Comparison of ENCODE assay signal across 8 cellular contexts in genomic region chr10:86758231-86759072, GRCh38. TPM values are rescaled to one million over a fixed set of nuclear protein-coding genes. Genes with fewer than 3 reads are reported as not detected.
DNase-seq lines count a peak whose midpoint lies in the region; ATAC-seq and TF ChIP-seq lines count a peak whose summit lies in the region.

No MANE protein-coding gene starts in this region.

- no peak overlapping the region for H3K27ac Mint-ChIP-seq in CD4-positive, alpha-beta T cell
- H3K27ac Mint-ChIP-seq in IgD-negative memory B cell: peak overlapping the region; percentile 10 to 96 (median 43)
- H3K27ac Mint-ChIP-seq in naive thymus-derived CD8-positive, alpha-beta T cell: no peak overlapping the region

- H3K9me3 Mint-ChIP-seq in CD4-positive, alpha-beta T cell: no peaks in the 10 kb centered on the region
- H3K9me3 Mint-ChIP-seq in IgD-negative memory B cell: no peaks in the 10 kb centered on the region
- peaks cover 0 to 2% (median 0%) of the 10 kb centered on the region in 9 donors for H3K9me3 Mint-ChIP-seq in naive thymus-derived CD8-positive, alpha-beta T cell

- peaks cover 37% of the 10 kb centered on the region for H3K4me1 Mint-ChIP-seq in CD4-positive, alpha-beta T cell (ENCODE audit: low read depth)
- H3K4me1 Mint-ChIP-seq in IgD-negative memory B cell: peaks cover 27 to 37% (median 35%) of the 10 kb centered on the region in 3 donors
- peaks cover 14 to 32% (median 24%) of the 10 kb centered on the region in 4 donors for H3K4me1 Mint-ChIP-seq in naive thymus-derived CD8-positive, alpha-beta T cell

- H3K4me3 Mint-ChIP-seq in CD4-positive, alpha-beta T cell: peak overlapping the region; percentile 95
- H3K4me3 Mint-ChIP-seq in IgD-negative memory B cell: peak overlapping the region; percentile 23 to 100 (median 91)
- H3K4me3 Mint-ChIP-seq in naive thymus-derived CD8-positive, alpha-beta T cell: peak overlapping the region; percentile 9 to 91 (median 70)

- no peaks in the 10 kb centered on the region for H3K9me3 ChIP-seq in CD4-positive, alpha-beta T cell (ENCODE audit: control insufficient read depth, low read length)

- ATAC-seq in CD4-positive, alpha-beta T cell (ENCODE audit: poor library complexity): no peak
- no peak for ATAC-seq in naive thymus-derived CD8-positive, alpha-beta T cell
- no peak for ATAC-seq in HG03139 (IDR thresholded peaks at IDR 0.05; ENCODE audit: unreplicated experiment)

- intact Hi-C loops in CD4-positive, alpha-beta T cell (cut with DNase I, micrococcal nuclease): loop anchor here (5.0 kb wide), 3 partner anchors 46 to 236 kb away; partner anchors contain the start of gene WAPL (in 1 of the 2)
- intact Hi-C loops in head of caudate nucleus (cut with DNase I): loop anchor here (5.0 kb wide), 2 partner anchors 46 to 139 kb away; no protein-coding TSS in a partner anchor

- H3K36me3 Mint-ChIP-seq in CD4-positive, alpha-beta T cell (ENCODE audit: low read depth): peaks cover 11% of the 10 kb centered on the region
- H3K36me3 Mint-ChIP-seq in IgD-negative memory B cell: peaks cover 3% of the 10 kb centered on the region
- H3K36me3 Mint-ChIP-seq in naive thymus-derived CD8-positive, alpha-beta T cell: no peaks in the 10 kb centered on the region

- TF ChIP-seq CTCF in CD4-positive, alpha-beta T cell (IDR thresholded peaks at IDR 0.05): no peak

- H3K27me3 Mint-ChIP-seq in CD4-positive, alpha-beta T cell: peaks cover 43% of the 10 kb centered on the region
- peaks cover 12% of the 10 kb centered on the region for H3K27me3 Mint-ChIP-seq in IgD-negative memory B cell
- peaks cover 17 to 52% (median 38%) of the 10 kb centered on the region in 5 donors for H3K27me3 Mint-ChIP-seq in naive thymus-derived CD8-positive, alpha-beta T cell

- CTCF ChIA-PET in CD4-positive, alpha-beta T cell (lab: Charles Lee): no interaction called here

- POLR2A ChIA-PET in CD4-positive, alpha-beta T cell (lab: Charles Lee): interaction anchor here (3.2 kb wide), 1 partner anchor 47 kb away, joined by 29 read pairs; no protein-coding TSS in a partner anchor
- POLR2A ChIA-PET in naive thymus-derived CD8-positive, alpha-beta T cell (lab: Charles Lee): interaction anchor here (0.5 to 2.0 kb wide), 2 partner anchors 47 to 81 kb away, joined by 8 to 9 read pairs; no protein-coding TSS in a partner anchor

- DNase-seq in CD4-positive, alpha-beta T cell: no peak
- DNase-seq in caudate nucleus (lab: John Stamatoyannopoulos, UW): no peak
- no peak for DNase-seq in naive thymus-derived CD8-positive, alpha-beta T cell
- DNase-seq in head of caudate nucleus: no peak
- no peak for DNase-seq in DMS153 (lab: John Stamatoyannopoulos, UW)
- no peak for DNase-seq in NCI-H1694 treated with DMSO at 0.1 percent for 48 hours (lab: John Stamatoyannopoulos, UW)

- no peak overlapping the region for H3K27ac ChIP-seq in CD4-positive, alpha-beta T cell (ENCODE audit: low read depth, low read length)
- peak overlapping the region; percentile 77 for H3K27ac ChIP-seq in caudate nucleus (ENCODE audit: low read depth, low read length)

- no peaks in the 10 kb centered on the region for H3K27me3 ChIP-seq in CD4-positive, alpha-beta T cell (ENCODE audit: control insufficient read depth, insufficient read depth, low read length)

RNA-seq across cellular contexts. Expression of gene BMPR1A, which starts 2.0 kb away (rescaled TPM):
- total RNA-seq in CD4-positive, alpha-beta T cell: 1 to 10 TPM; 1.9 to 2.6 TPM
- polyA plus RNA-seq in IgD-negative memory B cell: 5.0 TPM
- total RNA-seq in naive thymus-derived CD8-positive, alpha-beta T cell: 10 to 100 TPM; 10.4 to 11.0 TPM
- polyA plus RNA-seq in naive thymus-derived CD8-positive, alpha-beta T cell: 1 to 10 TPM; 1.1 to 5.2 (median 2.2) TPM

Comparison
In these comparisons a context has a peak if more than half of its experiments do, and no peak if none do; other contexts are left out.
1. H3K27ac Mint-ChIP-seq: peak in IgD-negative memory B cell (3 of 3); none in CD4-positive, alpha-beta T cell (single experiment) and naive thymus-derived CD8-positive, alpha-beta T cell (0 of 10).
2. Peak in every context shown above with its lines, with median percentiles within 50 percentile points of each other: H3K4me3 Mint-ChIP-seq.